1 cellular context compared by ENCODE assay signal in genomic region chr20:3811421-3812258, GRCh38.
TF ChIP-seq lines count a peak whose summit lies in the region.

No MANE protein-coding gene starts in this region.

TF ChIP-seq in HepG2, 621 proteins besides CTCF, POLR2A, EP300 and RAD21 (continued from another document and continues in another):
- TF ChIP-seq PAXIP1 (CRISPR knock-in tag; conservative IDR thresholded peaks at IDR 0.05) (peak; percentile 77), ZNF260 (CRISPR knock-in tag; IDR thresholded peaks at IDR 0.05; ENCODE audit: borderline replicate concordance, low read depth) (no peak), ZNF367 (CRISPR knock-in tag; IDR thresholded peaks at IDR 0.05; ENCODE audit: borderline replicate concordance) (peak; percentile 90; the same call in 1 of the 2 replicates), ZNF451 (CRISPR knock-in tag; IDR thresholded peaks at IDR 0.05) (peak; percentile 95), ARNTL (CRISPR knock-in tag; IDR thresholded peaks at IDR 0.05) (peak; percentile 100), NR2F1 (CRISPR knock-in tag; IDR thresholded peaks at IDR 0.05) (peak; percentile 24 to 36; a peak in 1 of 4 replicates), KAT2B (IDR thresholded peaks at IDR 0.05; ENCODE audit: borderline replicate concordance, low read depth, low read length) (no peak), RARG (CRISPR knock-in tag; IDR thresholded peaks at IDR 0.05; ENCODE audit: low read depth) (no peak), SIN3A (IDR thresholded peaks at IDR 0.05; ENCODE audit: borderline replicate concordance, low read depth, low read length) (no peak), ZNF883 (CRISPR knock-in tag; IDR thresholded peaks at IDR 0.05; ENCODE audit: not compliant biosample characterization) (peak; percentile 94), MLXIP (CRISPR knock-in tag; IDR thresholded peaks at IDR 0.05; ENCODE audit: borderline replicate concordance) (peak; percentile 78; the same call in 1 of the 2 replicates), ZBED4 (CRISPR knock-in tag; IDR thresholded peaks at IDR 0.05; ENCODE audit: borderline replicate concordance) (peak; percentile 94), RXRB (CRISPR knock-in tag; IDR thresholded peaks at IDR 0.05; ENCODE audit: borderline replicate concordance) (peak; percentile 87), MTF2 (CRISPR knock-in tag; IDR thresholded peaks at IDR 0.05; ENCODE audit: borderline replicate concordance) (no peak), ZNF687 (CRISPR knock-in tag; IDR thresholded peaks at IDR 0.05) (peak; percentile 100), NFKB2 (CRISPR knock-in tag; IDR thresholded peaks at IDR 0.05; ENCODE audit: borderline replicate concordance) (peak; percentile 99), PITX1 (CRISPR knock-in tag; IDR thresholded peaks at IDR 0.05) (peak; percentile 84), TARDBP (CRISPR knock-in tag; IDR thresholded peaks at IDR 0.05) (peak; percentile 94), ZNF562 (CRISPR knock-in tag; IDR thresholded peaks at IDR 0.05; ENCODE audit: borderline replicate concordance) (peak; percentile 75; the same call in 1 of the 2 replicates), ZNF329 (CRISPR knock-in tag; IDR thresholded peaks at IDR 0.05; ENCODE audit: low read depth) (0 out of 2 replicates have a peak, but pooled peaks have one; percentile 37), PRPF4 (IDR thresholded peaks at IDR 0.05; ENCODE audit: low read depth, low read length, poor library complexity, severe bottlenecking) (no peak), HCFC1 (IDR thresholded peaks at IDR 0.05; ENCODE audit: low read depth, low read length) (no peak), ZNF784 (CRISPR knock-in tag; IDR thresholded peaks at IDR 0.05; ENCODE audit: borderline replicate concordance) (peak; percentile 98), KDM4B (CRISPR knock-in tag; IDR thresholded peaks at IDR 0.05) (peak; percentile 92; the same call in 1 of the 2 replicates), ARHGAP35 (CRISPR knock-in tag; IDR thresholded peaks at IDR 0.05; ENCODE audit: borderline replicate concordance) (peak; percentile 93), ZNF75D (CRISPR knock-in tag; IDR thresholded peaks at IDR 0.05; ENCODE audit: borderline replicate concordance) (no peak), ZNF143 (CRISPR knock-in tag; IDR thresholded peaks at IDR 0.05) (peak; percentile 77), CSRNP1 (CRISPR knock-in tag; IDR thresholded peaks at IDR 0.05) (peak; percentile 100), SNAI1 (CRISPR knock-in tag; IDR thresholded peaks at IDR 0.05; ENCODE audit: borderline replicate concordance) (peak; percentile 81; the same call in 1 of the 2 replicates), ZBTB44 (CRISPR knock-in tag; IDR thresholded peaks at IDR 0.05) (peak; percentile 67; the same call in 1 of the 2 replicates), MXD4 (CRISPR knock-in tag; IDR thresholded peaks at IDR 0.05) (peak; percentile 97), ZNF510 (CRISPR knock-in tag; IDR thresholded peaks at IDR 0.05; ENCODE audit: low read depth) (peak; percentile 92; the same call in 1 of the 2 replicates), NR2F6 (IDR thresholded peaks at IDR 0.05) (no peak; the same call in 1 of the 2 replicates), NR2F6 (CRISPR knock-in tag; IDR thresholded peaks at IDR 0.05) (peak; percentile 82), ZKSCAN8 (CRISPR knock-in tag; IDR thresholded peaks at IDR 0.05; ENCODE audit: borderline replicate concordance) (peak; percentile 90), SALL2 (CRISPR knock-in tag; IDR thresholded peaks at IDR 0.05) (peak; percentile 99; the same call in 1 of the 2 replicates), CREB3 (CRISPR knock-in tag; IDR thresholded peaks at IDR 0.05) (peak; percentile 98), MIXL1 (CRISPR knock-in tag; IDR thresholded peaks at IDR 0.05) (peak; percentile 62; the same call in 1 of the 2 replicates), FOXA1 (IDR thresholded peaks at IDR 0.05) (no peak), FOXA1 (CRISPR knock-in tag; IDR thresholded peaks at IDR 0.05) (0 out of 2 replicates have a peak, but pooled peaks have one; percentile 46)
